15 cellular contexts compared by ENCODE assay signal in the genomic region with DNA sequence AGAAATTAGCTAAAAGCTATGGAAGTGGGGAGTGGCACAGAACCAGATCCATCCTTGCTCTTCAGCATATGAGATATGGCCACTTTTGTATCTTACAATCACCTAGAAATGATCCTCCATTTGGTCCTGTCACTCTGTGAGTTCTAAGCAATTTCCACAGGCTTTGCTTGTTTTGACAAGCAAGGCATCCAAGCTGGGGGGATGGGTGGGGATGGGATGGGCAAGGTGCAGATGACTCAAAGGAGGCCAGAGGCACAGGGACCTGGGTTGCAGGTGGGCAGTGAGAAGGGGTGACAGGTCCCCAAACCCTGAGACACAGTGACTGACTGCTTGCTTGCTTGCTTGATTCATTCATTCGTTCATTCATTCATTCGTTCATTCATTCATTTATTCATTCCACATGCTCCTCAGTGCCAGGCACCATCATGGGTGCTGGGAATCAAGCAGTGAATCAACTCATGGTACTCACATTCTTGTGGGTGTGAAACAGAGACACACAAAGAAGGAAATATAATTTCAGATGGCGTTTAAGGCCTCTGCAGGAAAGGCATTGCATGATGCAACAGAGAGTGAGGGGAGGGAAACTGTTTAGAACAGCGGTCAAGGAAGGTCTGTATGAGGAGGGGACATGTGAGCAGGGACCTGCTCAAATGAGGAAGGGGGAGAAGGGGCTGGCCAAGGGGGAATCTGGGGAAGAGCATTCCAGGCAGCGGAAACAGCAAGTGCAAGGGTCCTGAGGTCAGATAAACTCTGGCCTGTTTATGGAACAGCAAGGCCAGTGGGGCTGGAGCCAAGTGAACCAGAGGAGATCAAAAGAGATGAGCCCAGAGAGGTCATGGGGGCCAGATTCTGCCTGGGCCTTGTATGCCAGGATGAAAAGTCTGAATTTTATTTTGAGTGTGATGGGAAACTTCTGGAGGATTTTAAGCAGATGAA. TPM values are rescaled to one million over a fixed set of nuclear protein-coding genes. Genes with fewer than 3 reads are reported as not detected.
"Had no signal": no experiment of that assay in that cellular context is flagged by ENCODE, and none has a peak within 500 bp of the region (broad histone marks: within the 10 kb centered on the region; RNA-seq: fewer than 3 reads in every experiment).

No MANE protein-coding gene starts in this region.

- ATAC-seq: activated naive CD8-positive, alpha-beta T cell treated with anti-CD3 and anti-CD28 coated beads, Interleukin-2, amount 50 U/mL, for 24 hours; foreskin keratinocyte; heart left ventricle; lower lobe of right lung had no signal

- FAIRE-seq: pancreas had no signal

- H3K4me1 Mint-ChIP-seq: activated naive CD8-positive, alpha-beta T cell treated with anti-CD3 and anti-CD28 coated beads, Interleukin-2, amount 50 U/mL, for 24 hours had no signal

- H3K27ac ChIP-seq: foreskin keratinocyte, lower lobe of right lung, neural progenitor cell, pancreas, thyroid gland had no signal

- DNase-seq: activated CD4-positive, alpha-beta T cell treated with anti-CD3 and anti-CD28 coated beads, Interleukin-2, amount 10 ng/mL, durations not matched to agents 7 days and 5 days; activated CD4-positive, CD25-positive, alpha-beta regulatory T cell; activated naive CD4-positive, alpha-beta T cell; activated naive CD8-positive, alpha-beta T cell treated with anti-CD3 and anti-CD28 coated beads, Interleukin-2, amount 50 U/mL, for 24 hours; aorta; heart left ventricle; lower lobe of right lung; pancreas; stimulated activated CD4-positive, alpha-beta T cell treated with anti-CD3 and anti-CD28 coated beads, Interleukin-12 subunit alpha, Interleukin-12 subunit beta, amount 100 ng/mL, for 4 hours; stimulated activated CD4-positive, alpha-beta T cell treated with anti-CD3 and anti-CD28 coated beads, Interleukin-2, amount 100 ng/mL, for 24 hours; thyroid gland had no signal

- H3K27ac Mint-ChIP-seq: activated CD4-positive, alpha-beta T cell treated with anti-CD3 and anti-CD28 coated beads, Interleukin-2, amount 10 ng/mL, durations not matched to agents 7 days and 5 days; activated naive CD8-positive, alpha-beta T cell treated with anti-CD3 and anti-CD28 coated beads, Interleukin-2, amount 50 U/mL, for 24 hours; neural progenitor cell; T-helper 1 cell treated with Interleukin-12 subunit alpha and Interleukin-12 subunit beta and Interleukin-4 antibody, amounts not matched to agents 30 μg/mL and 1 μg/mL, for 36 hours had no signal

- H3K4me3 Mint-ChIP-seq: activated CD4-positive, alpha-beta T cell treated with anti-CD3 and anti-CD28 coated beads, Interleukin-2, amount 10 ng/mL, durations not matched to agents 7 days and 5 days; activated naive CD8-positive, alpha-beta T cell treated with anti-CD3 and anti-CD28 coated beads, Interleukin-2, amount 50 U/mL, for 24 hours; neural progenitor cell; T-helper 1 cell treated with Interleukin-12 subunit alpha and Interleukin-12 subunit beta and Interleukin-4 antibody, amounts not matched to agents 30 μg/mL and 1 μg/mL, for 36 hours had no signal

- H3K9ac ChIP-seq: neural progenitor cell had no signal

- H3K4me3 ChIP-seq: heart left ventricle, lower lobe of right lung, neural progenitor cell, pancreas, thyroid gland had no signal

- H2AFZ ChIP-seq: neural progenitor cell had no signal

- H3K36me3 ChIP-seq: heart left ventricle, lower lobe of right lung, neural progenitor cell, pancreas, thyroid gland had no signal

- H3K9me3 ChIP-seq: heart left ventricle, lower lobe of right lung, pancreas, thyroid gland had no signal

- H3K9me3 Mint-ChIP-seq: activated CD4-positive, alpha-beta T cell treated with anti-CD3 and anti-CD28 coated beads, Interleukin-2, amount 10 ng/mL, durations not matched to agents 7 days and 5 days; activated naive CD8-positive, alpha-beta T cell treated with anti-CD3 and anti-CD28 coated beads, Interleukin-2, amount 50 U/mL, for 24 hours; neural progenitor cell; T-helper 1 cell treated with Interleukin-12 subunit alpha and Interleukin-12 subunit beta and Interleukin-4 antibody, amounts not matched to agents 30 μg/mL and 1 μg/mL, for 36 hours had no signal

- H3K4me1 ChIP-seq: foreskin keratinocyte had no signal

- H3K27me3 ChIP-seq: thyroid gland had no signal

RNA-seq across cellular contexts. Expression of a gene that starts 3.4 kb away (rescaled TPM):
- total RNA-seq: activated CD8-positive, alpha-beta memory T cell treated with anti-CD3 and anti-CD28 coated beads for 36 hours; foreskin keratinocyte had no signal
- polyA plus RNA-seq: foreskin keratinocyte had no signal
